ENCODE assay signal across 30 cellular contexts in genomic region chr5:168736201-168736940, GRCh38.
DNase-seq lines count a peak whose midpoint lies in the region; ATAC-seq and TF ChIP-seq lines count a peak whose summit lies in the region.
"Had no signal": no experiment of that assay in that cellular context is flagged by ENCODE, and none has a peak within 500 bp of the region (broad histone marks: within the 10 kb centered on the region; RNA-seq: fewer than 3 reads in every experiment).

No MANE protein-coding gene starts in this region.

- no peaks in the 10 kb centered on the region for H3K9me2 ChIP-seq in OCI-LY7 (ENCODE audit: insufficient read depth, low read length)

- no peak overlapping the region for H2AFZ ChIP-seq in OCI-LY7 (ENCODE audit: low read length)
- H2AFZ ChIP-seq: PC-9 had no signal

- peak; percentile 58 for DNase-seq in Right ventricle myocardium superior
- DNase-seq in left ventricle myocardium inferior, result no peak
- peak; percentile 16 for DNase-seq in ecto neural progenitor cell (ENCODE audit: low spot score)
- DNase-seq in right cardiac atrium, result peak; percentile 46 to 82 (median 81)
- DNase-seq in upper lobe of right lung, result no peak
- DNase-seq in OCI-LY7 (ENCODE audit: low spot score), result no peak
- no peak for DNase-seq in NCI-H748 treated with DMSO at 0.1 percent for 48 hours (lab: John Stamatoyannopoulos, UW)
- no peak for DNase-seq in stimulated activated CD4-positive, alpha-beta T cell treated with anti-CD3 and anti-CD28 coated beads, Interleukin-4, amount 100 ng/mL, for 1 hour
- DNase-seq: activated CD4-positive, alpha-beta T cell treated with anti-CD3 and anti-CD28 coated beads, Interleukin-2, amount 50 U/mL, for 4 hours; activated naive CD4-positive, alpha-beta T cell treated with anti-CD3 and anti-CD28 coated beads for 36 hours; CD4-positive, alpha-beta T cell; GOT3; HFFc6; KG1; MG63; midbrain; naive B cell; NCI-H1105 treated with DMSO at 0.1 percent for 48 hours; NCI-H187 treated with DMSO at 0.1 percent for 48 hours; NCI-H2171; NCI-H510A treated with DMSO at 0.1 percent for 48 hours; PC-9; SHP77; sigmoid colon; stimulated activated CD4-positive, alpha-beta T cell treated with anti-CD3 and anti-CD28 coated beads, Interleukin-15, amount 100 ng/mL, for 24 hours; stimulated activated naive B cell treated with anti-CD40 and anti-IgM and Interleukin-4, amounts not matched to agents 10 μg/mL and 1 μg/mL and 100 μg/mL, for 72 hours; uterus had no signal

- no peaks in the 10 kb centered on the region for H3K36me3 ChIP-seq in left ventricle myocardium inferior
- no peaks in the 10 kb centered on the region for H3K36me3 ChIP-seq in upper lobe of right lung
- H3K36me3 ChIP-seq in OCI-LY7 (ENCODE audit: insufficient read depth, low read length), result no peaks in the 10 kb centered on the region
- H3K36me3 ChIP-seq: MG63, prostate gland, sigmoid colon, uterus had no signal

- H3K79me2 ChIP-seq in OCI-LY7 (ENCODE audit: insufficient read depth, low read depth, low read length), result no peaks in the 10 kb centered on the region

- CTCF ChIA-PET in OCI-LY7 (lab: Charles Lee; ENCODE audit: unreplicated experiment), result no interaction called here

- BruUV-seq in OCI-LY7 (replicated peaks; lab: Mats Ljungman, UMichigan), result no TSS peak

- H3K9me3 ChIP-seq in left ventricle myocardium inferior (replicated peaks), result no peaks in the 10 kb centered on the region
- no peaks in the 10 kb centered on the region for H3K9me3 ChIP-seq in right cardiac atrium (ENCODE audit: control insufficient read depth, low read length)
- H3K9me3 ChIP-seq in upper lobe of right lung, result no peaks in the 10 kb centered on the region
- H3K9me3 ChIP-seq in OCI-LY7 (ENCODE audit: low read length), result no peaks in the 10 kb centered on the region
- H3K9me3 ChIP-seq: A549, MG63, prostate gland, sigmoid colon, uterus had no signal

- peaks cover 27% of the 10 kb centered on the region for H3K4me1 ChIP-seq in left ventricle myocardium inferior
- H3K4me1 ChIP-seq in right cardiac atrium (ENCODE audit: control insufficient read depth, insufficient read depth, low read length), result peaks cover 16% of the 10 kb centered on the region
- H3K4me1 ChIP-seq in upper lobe of right lung, result peaks cover 18% of the 10 kb centered on the region
- H3K4me1 ChIP-seq in OCI-LY7 (ENCODE audit: insufficient read depth, low read length, poor library complexity, severe bottlenecking), result no peaks in the 10 kb centered on the region
- H3K4me1 ChIP-seq: A549, prostate gland, sigmoid colon, uterus had no signal

- no peaks in the 10 kb centered on the region for H3K27me3 ChIP-seq in left ventricle myocardium inferior (ENCODE audit: low read depth)
- no peaks in the 10 kb centered on the region for H3K27me3 ChIP-seq in right cardiac atrium (ENCODE audit: control insufficient read depth, insufficient read depth)
- H3K27me3 ChIP-seq in upper lobe of right lung, result no peaks in the 10 kb centered on the region
- H3K27me3 ChIP-seq: sigmoid colon, uterus had no signal

- no peaks in the 10 kb centered on the region for H4K20me1 ChIP-seq in OCI-LY7 (ENCODE audit: insufficient read depth, low read length)

- intact Hi-C loops in Right ventricle myocardium superior (cut with DNase I), result no loop called here
- intact Hi-C loops in left ventricle myocardium inferior (cut with micrococcal nuclease), result no loop called here
- intact Hi-C loops in right cardiac atrium (cut with DNase I), result no loop called here
- intact Hi-C loops in upper lobe of right lung (cut with DNase I), result no loop called here
- intact Hi-C loops in OCI-LY7 (cut with micrococcal nuclease; ENCODE audit: unreplicated experiment), result no loop called here

- H3K27ac ChIP-seq in left ventricle myocardium inferior (replicated peaks) (no peak overlapping the region), right cardiac atrium (ENCODE audit: low read length) (peak overlapping the region; percentile 63), upper lobe of right lung (peak overlapping the region; percentile 30), OCI-LY7 (ENCODE audit: low read depth, low read length, poor library complexity, severe bottlenecking) (no peak overlapping the region)
- H3K27ac ChIP-seq: A549, PC-9, prostate gland, uterus had no signal

- TF ChIP-seq CTCF in left ventricle myocardium inferior (IDR thresholded peaks at IDR 0.05; ENCODE audit: borderline replicate concordance), result no peak
- no peak for TF ChIP-seq CTCF in upper lobe of right lung (IDR thresholded peaks at IDR 0.05)
- no peak for TF ChIP-seq CTCF in OCI-LY7 (conservative IDR thresholded peaks at IDR 0.05; ENCODE audit: low read length)

- WGBS in right cardiac atrium, result 45% methylated on average over 4 of the region's 4 CpGs

- H3K4me3 ChIP-seq in left ventricle myocardium inferior, result no peak overlapping the region
- no peak overlapping the region for H3K4me3 ChIP-seq in right cardiac atrium (ENCODE audit: low read length)
- H3K4me3 ChIP-seq in upper lobe of right lung, result no peak overlapping the region
- H3K4me3 ChIP-seq in OCI-LY7 (ENCODE audit: low read depth, low read length, poor library complexity, severe bottlenecking), result no peak overlapping the region
- H3K4me3 ChIP-seq: A549, MG63, PC-9, prostate gland, sigmoid colon, uterus had no signal

- ATAC-seq in Right ventricle myocardium superior (ENCODE audit: poor library complexity) (peak; percentile 55), right cardiac atrium (peak; percentile 60 to 78), upper lobe of right lung (peak; percentile 51)
- ATAC-seq: A549; activated CD4-positive, CD25-positive, alpha-beta regulatory T cell treated with anti-CD3 and anti-CD28 coated beads, Interleukin-2, amount 50 U/mL, for 24 hours; stimulated activated naive B cell treated with anti-CD40 and anti-IgM and Interleukin-4, amounts not matched to agents 10 μg/mL and 1 μg/mL and 100 μg/mL, for 72 hours had no signal

- POLR2A ChIA-PET in OCI-LY7 (lab: Charles Lee), result interaction anchor here (0.7 to 1.0 kb wide), 2 partner anchors 23 to 95 kb away, joined by 3 to 4 read pairs; no protein-coding TSS in a partner anchor

- H3K4me2 ChIP-seq in OCI-LY7 (ENCODE audit: low read length), result no peak overlapping the region
- H3K4me2 ChIP-seq: A549, PC-9 had no signal

Comparison
In these comparisons a context has a peak if more than half of its experiments do, and no peak if none do; other contexts are left out.
1. DNase-seq: peak in Right ventricle myocardium superior (single experiment), ecto neural progenitor cell (single experiment) and right cardiac atrium (3 of 3); none in left ventricle myocardium inferior (single experiment), upper lobe of right lung (single experiment), OCI-LY7 (single experiment), NCI-H748 treated with DMSO at 0.1 percent for 48 hours (single experiment) and stimulated activated CD4-positive, alpha-beta T cell treated with anti-CD3 and anti-CD28 coated beads, Interleukin-4, amount 100 ng/mL, for 1 hour (single experiment).
2. H3K27ac ChIP-seq: peak in right cardiac atrium (single experiment) and upper lobe of right lung (single experiment); none in left ventricle myocardium inferior (single experiment) and OCI-LY7 (single experiment).
3. Peak in every context shown above with its lines, with median percentiles within 50 percentile points of each other: ATAC-seq.